ENCODE assay signal across 1 cellular context in genomic region chr20:53993310-53993709, GRCh38.
TF ChIP-seq lines count a peak whose summit lies in the region.

No MANE protein-coding gene starts in this region.

TF ChIP-seq in K562, 482 proteins besides CTCF, POLR2A, EP300 and RAD21 (continued from another document):
- TF ChIP-seq NELFE (IDR thresholded peaks at IDR 0.05; ENCODE audit: insufficient read depth, insufficient read length): no peak
